In genomic region chr12:108633081-108633533, GRCh38 we compare ENCODE assay signal across 2 cellular contexts.
TF ChIP-seq lines count a peak whose summit lies in the region.

No MANE protein-coding gene starts in this region.

TF ChIP-seq in GM12878, 131 proteins besides CTCF, POLR2A, EP300 and RAD21:
- TF ChIP-seq FOXM1 (IDR thresholded peaks at IDR 0.05; ENCODE audit: low read depth, low read length) (no peak), SMAD1 (IDR thresholded peaks at IDR 0.05; ENCODE audit: low read depth, partially characterized antibody) (peak; percentile 59), PAX5 (IDR thresholded peaks at IDR 0.05; ENCODE audit: borderline replicate concordance, low read depth, low read length) (no peak), MLLT1 (IDR thresholded peaks at IDR 0.05) (peak; percentile 95; the same call in 1 of the 2 replicates), EGR1 (IDR thresholded peaks at IDR 0.05; ENCODE audit: borderline replicate concordance in 1 of 2, low read depth in 2 of 2, low read length in 2 of 2) (no peak), RELA (IDR thresholded peaks at IDR 0.05; ENCODE audit: borderline replicate concordance, partially characterized antibody) (no peak), PAX8 (IDR thresholded peaks at IDR 0.05) (no peak), KDM1A (IDR thresholded peaks at IDR 0.05; ENCODE audit: borderline replicate concordance) (no peak)

TF ChIP-seq in GM12891, 5 proteins besides CTCF, POLR2A, EP300 and RAD21:
- TF ChIP-seq POU2F2 (IDR thresholded peaks at IDR 0.05; ENCODE audit: low read depth, low read length): no peak
- no peak for TF ChIP-seq SPI1 (IDR thresholded peaks at IDR 0.05; ENCODE audit: low read depth, low read length)
- TF ChIP-seq POLR2AphosphoS5 (IDR thresholded peaks at IDR 0.05; ENCODE audit: low read depth, low read length): no peak
- no peak for TF ChIP-seq PAX5 (IDR thresholded peaks at IDR 0.05; ENCODE audit: insufficient read depth, low read length, severe bottlenecking)
- TF ChIP-seq TAF1 (IDR thresholded peaks at IDR 0.05; ENCODE audit: low read depth, low read length): no peak
